ENCODE assay signal across 12 cellular contexts in genomic region chr9:110890416-110890815, GRCh38.
"Had no signal": no experiment of that assay in that cellular context is flagged by ENCODE, and none has a peak within 500 bp of the region (broad histone marks: within the 10 kb centered on the region; RNA-seq: fewer than 3 reads in every experiment).

No MANE protein-coding gene starts in this region.

- H3K27ac ChIP-seq: esophagus muscularis mucosa, neural progenitor cell, prostate gland, right atrium auricular region had no signal

- DNase-seq: activated CD4-positive, alpha-beta T cell treated with anti-CD3 and anti-CD28 coated beads, Interleukin-2, amount 50 U/mL, for 4 hours; activated gamma-delta T cell; effector CD8-positive, alpha-beta T cell; mesendoderm; naive thymus-derived CD4-positive, alpha-beta T cell; stimulated activated CD4-positive, alpha-beta T cell treated with anti-CD3 and anti-CD28 coated beads, Interleukin-2, amount 100 ng/mL, for 24 hours; stimulated activated naive CD4-positive, alpha-beta T cell treated with Interleukin-2 at 50 U/mL for 16 hours; tibial artery had no signal

- H3K4me3 ChIP-seq: esophagus muscularis mucosa, neural progenitor cell, prostate gland, right atrium auricular region, tibial artery had no signal
